In genomic region chr17:35448214-35448898, GRCh38 we compare ENCODE assay signal across 8 cellular contexts. TPM values are rescaled to one million over a fixed set of nuclear protein-coding genes. Genes with fewer than 3 reads are reported as not detected.
DNase-seq lines count a peak whose midpoint lies in the region; ATAC-seq lines count a peak whose summit lies in the region.

A gene with protein sequence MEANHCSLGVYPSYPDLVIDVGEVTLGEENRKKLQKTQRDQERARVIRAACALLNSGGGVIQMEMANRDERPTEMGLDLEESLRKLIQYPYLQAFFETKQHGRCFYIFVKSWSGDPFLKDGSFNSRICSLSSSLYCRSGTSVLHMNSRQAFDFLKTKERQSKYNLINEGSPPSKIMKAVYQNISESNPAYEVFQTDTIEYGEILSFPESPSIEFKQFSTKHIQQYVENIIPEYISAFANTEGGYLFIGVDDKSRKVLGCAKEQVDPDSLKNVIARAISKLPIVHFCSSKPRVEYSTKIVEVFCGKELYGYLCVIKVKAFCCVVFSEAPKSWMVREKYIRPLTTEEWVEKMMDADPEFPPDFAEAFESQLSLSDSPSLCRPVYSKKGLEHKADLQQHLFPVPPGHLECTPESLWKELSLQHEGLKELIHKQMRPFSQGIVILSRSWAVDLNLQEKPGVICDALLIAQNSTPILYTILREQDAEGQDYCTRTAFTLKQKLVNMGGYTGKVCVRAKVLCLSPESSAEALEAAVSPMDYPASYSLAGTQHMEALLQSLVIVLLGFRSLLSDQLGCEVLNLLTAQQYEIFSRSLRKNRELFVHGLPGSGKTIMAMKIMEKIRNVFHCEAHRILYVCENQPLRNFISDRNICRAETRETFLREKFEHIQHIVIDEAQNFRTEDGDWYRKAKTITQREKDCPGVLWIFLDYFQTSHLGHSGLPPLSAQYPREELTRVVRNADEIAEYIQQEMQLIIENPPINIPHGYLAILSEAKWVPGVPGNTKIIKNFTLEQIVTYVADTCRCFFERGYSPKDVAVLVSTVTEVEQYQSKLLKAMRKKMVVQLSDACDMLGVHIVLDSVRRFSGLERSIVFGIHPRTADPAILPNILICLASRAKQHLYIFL (minus strand): TSS chr17:35448766. CDS start chr17:35445680, 3,086 bp downstream.

- peak; percentile 79 for ATAC-seq in GM19455 (IDR thresholded peaks at IDR 0.05; ENCODE audit: unreplicated experiment)
- ATAC-seq in right cardiac atrium: peak; percentile 92 to 94
- peak; percentile 84 for ATAC-seq in sciatic nerve

- intact Hi-C loops in right cardiac atrium (cut with DNase I): no loop called here
- intact Hi-C loops in sciatic nerve (cut with DNase I): no loop called here

- peaks cover 5% of the 10 kb centered on the region for H3K4me1 ChIP-seq in right cardiac atrium (ENCODE audit: control insufficient read depth, insufficient read depth, low read length)

- peak within 1 kb of the TSS; percentile 51 for H3K4me3 ChIP-seq in right cardiac atrium (ENCODE audit: low read length)

- no peaks in the 10 kb centered on the region for H3K27me3 ChIP-seq in right cardiac atrium (ENCODE audit: control insufficient read depth, insufficient read depth)

- peak within 1 kb of the TSS; percentile 59 for H3K27ac ChIP-seq in right cardiac atrium (ENCODE audit: low read length)

- 3% methylated on average over 44 of the region's 44 CpGs for WGBS in right cardiac atrium

- H3K9me3 ChIP-seq in right cardiac atrium (ENCODE audit: control insufficient read depth, low read length): no peaks in the 10 kb centered on the region

- DNase-seq in CD1c-positive myeloid dendritic cell (ENCODE audit: extremely low spot score): peak; percentile 94
- peak; percentile 93 for DNase-seq in HK-2 (ENCODE audit: unreplicated experiment)
- peak; percentile 28 for DNase-seq in SKM-1 (lab: John Stamatoyannopoulos, UW; ENCODE audit: unreplicated experiment)
- DNase-seq in activated naive CD4-positive, alpha-beta T cell treated with anti-CD3 and anti-CD28 coated beads, Interleukin-2, amount 50 U/mL, for 16 hours: peak; percentile 89
- DNase-seq in right cardiac atrium: peak; percentile 86 to 93 (median 92)
- peak; percentile 87 for DNase-seq in sciatic nerve (ENCODE audit: low spot score)
- DNase-seq in cerebellar cortex (ENCODE audit: low spot score): no peak

RNA-seq across cellular contexts. Expression of the gene that starts here (rescaled TPM):
- total RNA-seq in right cardiac atrium: 1 to 10 TPM; 4.7 to 7.9 (median 6.8) TPM
- 0.95 TPM for polyA plus RNA-seq in right cardiac atrium
- total RNA-seq in sciatic nerve: 33.8 TPM
